Comparison of ENCODE assay signal across 8 cellular contexts in genomic region chr1:22416555-22417454, GRCh38. TPM values are rescaled to one million over a fixed set of nuclear protein-coding genes. Genes with fewer than 3 reads are reported as not detected.
DNase-seq lines count a peak whose midpoint lies in the region; ATAC-seq lines count a peak whose summit lies in the region.

No MANE protein-coding gene starts in this region.

- H3K27me3 Mint-ChIP-seq in activated T-cell treated with anti-CD3 and anti-CD28 coated beads, Interleukin-2, amount 50 U/mL, for 72 hours (ENCODE audit: low read depth), result peaks cover 41% of the 10 kb centered on the region

- peak; percentile 82 for ATAC-seq in activated T-cell treated with anti-CD3 and anti-CD28 coated beads, Interleukin-2, amount 50 U/mL, for 72 hours (replicated peaks in 1 of 2)
- ATAC-seq in HG03139 (IDR thresholded peaks at IDR 0.05; ENCODE audit: unreplicated experiment), result no peak

- H3K27ac Mint-ChIP-seq in activated T-cell treated with anti-CD3 and anti-CD28 coated beads, Interleukin-2, amount 50 U/mL, for 72 hours, result no peak overlapping the region

- DNase-seq in DMS53 treated with DMSO at 0.1 percent for 48 hours (lab: John Stamatoyannopoulos, UW; ENCODE audit: unreplicated experiment) (peak; percentile 59), LoVo (ENCODE audit: low spot score) (peak; percentile 67), RKO (ENCODE audit: low spot score) (peak; percentile 78), fibroblast of the conjunctiva (ENCODE audit: low read depth) (peak; percentile 47), occipital lobe (lab: John Stamatoyannopoulos, UW) (peak; percentile 59), superior temporal gyrus (ENCODE audit: extremely low spot score) (peak; percentile 81)
- DNase-seq in activated T-cell treated with anti-CD3 and anti-CD28 coated beads, Interleukin-2, amount 50 U/mL, for 72 hours, result peak; percentile 82 to 85

- H3K9me3 Mint-ChIP-seq in activated T-cell treated with anti-CD3 and anti-CD28 coated beads, Interleukin-2, amount 50 U/mL, for 72 hours, result no peaks in the 10 kb centered on the region

- H3K4me3 Mint-ChIP-seq in activated T-cell treated with anti-CD3 and anti-CD28 coated beads, Interleukin-2, amount 50 U/mL, for 72 hours, result no peak overlapping the region

- H3K4me1 Mint-ChIP-seq in activated T-cell treated with anti-CD3 and anti-CD28 coated beads, Interleukin-2, amount 50 U/mL, for 72 hours (ENCODE audit: low read depth), result peaks cover 4% of the 10 kb centered on the region

- H3K36me3 Mint-ChIP-seq in activated T-cell treated with anti-CD3 and anti-CD28 coated beads, Interleukin-2, amount 50 U/mL, for 72 hours (ENCODE audit: insufficient read depth in 2 of 2), result no peaks in the 10 kb centered on the region

RNA-seq across cellular contexts. Expression of gene ZBTB40, which starts 34.8 kb away (rescaled TPM):
- 10 to 100 TPM; 20.2 to 24.8 TPM for total RNA-seq in activated T-cell treated with anti-CD3 and anti-CD28 coated beads, Interleukin-2, amount 50 U/mL, for 72 hours
- total RNA-seq in occipital lobe, result 12.2 TPM
